ENCODE assay signal across 25 cellular contexts in the genomic region with DNA sequence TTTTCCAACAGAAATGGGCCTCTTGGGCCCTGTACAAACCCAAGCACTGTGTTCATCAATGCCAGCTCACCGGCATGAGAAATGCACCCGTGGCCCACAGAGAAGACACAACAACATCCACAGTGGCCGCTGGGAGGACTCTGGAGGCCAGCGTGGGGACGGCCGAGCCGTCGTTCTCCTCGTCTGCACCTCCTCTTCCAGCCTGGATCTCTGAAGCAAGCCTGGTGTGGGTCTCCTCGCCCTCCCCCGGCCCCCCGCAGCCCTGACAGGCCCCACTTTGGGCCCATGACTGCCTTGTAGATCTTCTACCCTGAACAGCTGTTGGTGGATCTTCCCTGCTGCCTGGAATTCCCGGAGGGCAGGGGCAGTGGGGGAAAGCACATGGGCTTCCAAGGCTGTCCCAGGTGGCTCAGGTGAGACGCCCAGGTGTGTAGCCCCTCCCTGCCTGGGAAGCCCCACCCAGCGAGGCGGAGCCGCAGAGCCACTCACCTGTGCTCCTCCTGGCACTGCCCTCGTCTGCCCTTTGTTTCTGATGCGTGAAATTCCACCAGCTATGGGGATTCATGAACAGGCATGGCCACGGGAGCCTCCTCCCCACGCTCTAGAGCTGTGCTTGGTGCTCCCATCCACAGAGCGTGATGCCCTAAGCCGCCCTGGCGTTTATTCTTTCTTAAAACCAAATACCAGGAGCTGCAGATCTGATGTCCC.
DNase-seq lines count a peak whose midpoint lies in the region; ATAC-seq and TF ChIP-seq lines count a peak whose summit lies in the region.
"Had no signal": no experiment of that assay in that cellular context is flagged by ENCODE, and none has a peak within 500 bp of the region (broad histone marks: within the 10 kb centered on the region; RNA-seq: fewer than 3 reads in every experiment).

No MANE protein-coding gene starts in this region.

- no peaks in the 10 kb centered on the region for H4K20me1 ChIP-seq in osteoblast (ENCODE audit: insufficient read depth, low read length)

- H3K4me1 Mint-ChIP-seq in activated CD4-positive, alpha-beta T cell treated with anti-CD3 and anti-CD28 coated beads, Interleukin-2, amount 10 ng/mL, durations not matched to agents 7 days and 5 days, result peaks cover 9% of the 10 kb centered on the region

- peaks cover 3% of the 10 kb centered on the region for H3K9me3 ChIP-seq in osteoblast (ENCODE audit: low read depth, low read length)

- POLR2A ChIA-PET in activated CD4-positive, alpha-beta T cell treated with anti-CD3 and anti-CD28 coated beads, Interleukin-2, amount 10 ng/mL, durations not matched to agents 7 days and 5 days (lab: Charles Lee), result no interaction called here

- no peak for ATAC-seq in GM19328 (IDR thresholded peaks at IDR 0.05; ENCODE audit: unreplicated experiment)
- ATAC-seq in GM19463 (IDR thresholded peaks at IDR 0.05; ENCODE audit: unreplicated experiment), result no peak
- ATAC-seq: HepG2, K562 had no signal

- no peak for TF ChIP-seq CTCF in osteoblast (IDR thresholded peaks at IDR 0.05; ENCODE audit: extremely low read depth, low read depth, low read length)

- no peak overlapping the region for H3K27ac ChIP-seq in osteoblast (ENCODE audit: low read depth, low read length)
- H3K27ac ChIP-seq: BLaER1 treated with 17β-estradiol and CSF1 and Interleukin-3, amounts not matched to agents 10 nM and 100 nM; RWPE1; SK-N-MC had no signal

- H3K4me3 Mint-ChIP-seq in activated CD4-positive, alpha-beta T cell treated with anti-CD3 and anti-CD28 coated beads, Interleukin-2, amount 10 ng/mL, durations not matched to agents 7 days and 5 days, result no peak overlapping the region
- H3K4me3 Mint-ChIP-seq: HFFc6 had no signal

- no peak for DNase-seq in activated CD4-positive, alpha-beta T cell treated with anti-CD3 and anti-CD28 coated beads, Interleukin-2, amount 10 ng/mL, durations not matched to agents 7 days and 5 days
- no peak for DNase-seq in activated CD4-positive, alpha-beta T cell treated with anti-CD3 and anti-CD28 coated beads, Interleukin-2, amount 50 U/mL, for 4 hours
- DNase-seq in H7 (peak; percentile 77), iPS-NIHi7 (ENCODE audit: extremely low spot score) (peak; percentile 40), osteoblast (ENCODE audit: insufficient read length, low spot score, missing footprints) (peak; percentile 47), CD1c-positive myeloid dendritic cell (ENCODE audit: extremely low spot score) (no peak)
- DNase-seq: 8988T; CD8-positive, alpha-beta memory T cell; HFFc6; MG63; NCI-H1417 treated with DMSO at 0.1 percent for 48 hours; NCI-H187; NCI-H2107; NCI-H2227 treated with DMSO at 0.1 percent for 48 hours; NCI-H510A; NCI-H774; NK-92 treated with Interleukin-12 subunit alpha and Interleukin-12 subunit beta, amount 100 ng/mL, for 24 hours; SHP77 treated with DMSO at 0.1 percent for 48 hours had no signal

- no peaks in the 10 kb centered on the region for H3K79me2 ChIP-seq in osteoblast (ENCODE audit: insufficient read depth, low read length)

- no peak overlapping the region for H2AFZ ChIP-seq in osteoblast (ENCODE audit: low read length)

- H3K27ac Mint-ChIP-seq in activated CD4-positive, alpha-beta T cell treated with anti-CD3 and anti-CD28 coated beads, Interleukin-2, amount 10 ng/mL, durations not matched to agents 7 days and 5 days, result peak overlapping the region; percentile 68
- H3K27ac Mint-ChIP-seq: HFFc6 had no signal

- H3K4me3 ChIP-seq in H7 (ENCODE audit: insufficient read depth, low read depth, low read length) (no peak overlapping the region), osteoblast (ENCODE audit: insufficient read depth, low read length) (no peak overlapping the region)
- H3K4me3 ChIP-seq: BLaER1 treated with 17β-estradiol and CSF1 and Interleukin-3, amounts not matched to agents 10 nM and 100 nM; K562; MG63; SK-N-MC had no signal

- H3K36me3 ChIP-seq in H7 (replicated peaks; ENCODE audit: control insufficient read depth, insufficient read depth, low read length), result no peaks in the 10 kb centered on the region
- H3K36me3 ChIP-seq in osteoblast (ENCODE audit: insufficient read depth, low read length), result no peaks in the 10 kb centered on the region
- H3K36me3 ChIP-seq: MG63 had no signal

- no peak overlapping the region for H3K4me2 ChIP-seq in osteoblast (ENCODE audit: insufficient read depth, low read length)
- H3K4me2 ChIP-seq: BLaER1 treated with 17β-estradiol and CSF1 and Interleukin-3, amounts not matched to agents 10 nM and 100 nM had no signal

- CTCF ChIA-PET in activated CD4-positive, alpha-beta T cell treated with anti-CD3 and anti-CD28 coated beads, Interleukin-2, amount 10 ng/mL, durations not matched to agents 7 days and 5 days (lab: Charles Lee), result no interaction called here

- H3K9me3 Mint-ChIP-seq in activated CD4-positive, alpha-beta T cell treated with anti-CD3 and anti-CD28 coated beads, Interleukin-2, amount 10 ng/mL, durations not matched to agents 7 days and 5 days, result peaks cover 15% of the 10 kb centered on the region

- peaks cover 17% of the 10 kb centered on the region for H3K36me3 Mint-ChIP-seq in activated CD4-positive, alpha-beta T cell treated with anti-CD3 and anti-CD28 coated beads, Interleukin-2, amount 10 ng/mL, durations not matched to agents 7 days and 5 days (ENCODE audit: low read depth)

- no peaks in the 10 kb centered on the region for H3K27me3 Mint-ChIP-seq in activated CD4-positive, alpha-beta T cell treated with anti-CD3 and anti-CD28 coated beads, Interleukin-2, amount 10 ng/mL, durations not matched to agents 7 days and 5 days
- H3K27me3 Mint-ChIP-seq: CD8-positive, alpha-beta memory T cell had no signal

- H3K27me3 ChIP-seq in H7 (ENCODE audit: control insufficient read depth, insufficient read depth, low read length) (no peaks in the 10 kb centered on the region), osteoblast (ENCODE audit: insufficient read depth, low read length) (no peaks in the 10 kb centered on the region)
- H3K27me3 ChIP-seq: BLaER1 treated with 17β-estradiol and CSF1 and Interleukin-3, amounts not matched to agents 10 nM and 100 nM; MG63 had no signal

- H3K4me1 ChIP-seq in osteoblast (ENCODE audit: insufficient read depth, low read length), result no peaks in the 10 kb centered on the region

Comparison
In these comparisons a context has a peak if more than half of its experiments do, and no peak if none do; other contexts are left out.
1. DNase-seq: peak in H7 (single experiment), iPS-NIHi7 (single experiment) and osteoblast (single experiment); none in activated CD4-positive, alpha-beta T cell treated with anti-CD3 and anti-CD28 coated beads, Interleukin-2, amount 10 ng/mL, durations not matched to agents 7 days and 5 days (single experiment), activated CD4-positive, alpha-beta T cell treated with anti-CD3 and anti-CD28 coated beads, Interleukin-2, amount 50 U/mL, for 4 hours (0 of 2) and CD1c-positive myeloid dendritic cell (single experiment).